7 cellular contexts compared by ENCODE assay signal in the genomic region with DNA sequence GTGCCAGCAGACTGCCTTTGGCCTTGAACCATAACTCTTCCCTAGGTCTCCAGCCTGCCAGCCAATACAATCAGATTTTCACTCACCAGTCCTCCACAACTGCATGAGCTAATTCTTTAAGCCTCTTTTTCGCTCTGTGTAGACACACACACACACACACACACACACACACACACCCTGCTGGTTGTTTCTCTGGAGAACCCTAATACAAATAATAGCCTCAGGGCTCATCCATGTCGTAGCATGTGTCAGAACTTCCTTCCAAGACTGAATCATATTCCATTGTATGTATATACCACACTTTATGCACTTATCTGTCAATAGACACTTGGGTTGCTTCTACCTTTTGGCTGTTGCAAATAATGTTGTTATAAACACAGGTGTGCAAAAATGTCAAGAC. TPM values are rescaled to one million over a fixed set of nuclear protein-coding genes. Genes with fewer than 3 reads are reported as not detected.
DNase-seq lines count a peak whose midpoint lies in the region; ATAC-seq and TF ChIP-seq lines count a peak whose summit lies in the region.
"Not testable (repeated sequence)": the region's sequence is repeated elsewhere in the genome, so short reads cannot be mapped to it uniquely, and the experiment has no call there.

No MANE protein-coding gene starts in this region.

- not testable (repeated sequence) for H3K27ac Mint-ChIP-seq in MCF 10A (ENCODE audit: low read depth, unreplicated experiment)

- H3K9me3 ChIP-seq in PC-3 (ENCODE audit: low read length) = not testable (repeated sequence)

- H3K9me2 ChIP-seq in PC-3 (replicated peaks; ENCODE audit: low read length) = not testable (repeated sequence)

- not testable (repeated sequence) for H3K27me3 ChIP-seq in PC-3 (ENCODE audit: low read length)

- not testable (repeated sequence) for H3K4me3 ChIP-seq in PC-3 (ENCODE audit: low read length); epithelial cell of esophagus (ENCODE audit: low read length)

- H3K4me1 Mint-ChIP-seq in MCF 10A (ENCODE audit: insufficient read depth, unreplicated experiment) = not testable (repeated sequence)

- H3K79me2 ChIP-seq in PC-3 (ENCODE audit: low read length) = not testable (repeated sequence)

- intact Hi-C loops in PC-3 (cut with micrococcal nuclease); MCF 10A (cut with micrococcal nuclease): not testable (repeated sequence)

- H3K36me3 Mint-ChIP-seq in MCF 10A (ENCODE audit: insufficient read depth, unreplicated experiment) = not testable (repeated sequence)

- H3K4me2 ChIP-seq in PC-3 (ENCODE audit: low read length) = not testable (repeated sequence)

- not testable (repeated sequence) for H3F3A ChIP-seq in PC-3 (ENCODE audit: low read length, unreplicated experiment)

- BruUV-seq in PC-3 (replicated peaks; lab: Mats Ljungman, UMichigan); MCF 10A (replicated peaks; lab: Mats Ljungman, UMichigan): not testable (repeated sequence)

- CTCF ChIA-PET in PC-3 (lab: Charles Lee) = not testable (repeated sequence)
- CTCF ChIA-PET in MCF 10A (lab: Yijun Ruan, JAX) = interaction anchor here (0.5 to 1.1 kb wide), 2 partner anchors 11 to 1157 kb away, joined by 3 read pairs; no protein-coding TSS in a partner anchor

- ATAC-seq in PC-3 = peak; percentile 67

- not testable (repeated sequence) for H3K4me3 Mint-ChIP-seq in MCF 10A (ENCODE audit: unreplicated experiment)

- H3K27ac ChIP-seq in PC-3 (ENCODE audit: low read length) = not testable (repeated sequence)

- H3K4me1 ChIP-seq in PC-3 (ENCODE audit: insufficient read depth, low read length) = not testable (repeated sequence)

- H3K36me3 ChIP-seq in PC-3 (ENCODE audit: low read depth, low read length) = not testable (repeated sequence)

- H3K9me3 Mint-ChIP-seq in MCF 10A (ENCODE audit: unreplicated experiment) = not testable (repeated sequence)

- H3K9ac ChIP-seq in PC-3 (ENCODE audit: low read length) = not testable (repeated sequence)

- peak; percentile 29 for DNase-seq in EL
- DNase-seq in HT1080 (ENCODE audit: low read depth) = peak; percentile 24
- DNase-seq in NCI-H226 = peak; percentile 20
- DNase-seq in PC-3 = peak; percentile 57
- DNase-seq in MCF 10A (ENCODE audit: unreplicated experiment) = peak; percentile 70
- peak; percentile 93 for DNase-seq in epithelial cell of esophagus (ENCODE audit: low read depth)
- DNase-seq in foreskin melanocyte = peak; percentile 58

- not testable (repeated sequence) for H3K27me3 Mint-ChIP-seq in MCF 10A (ENCODE audit: insufficient read depth, unreplicated experiment)

- not testable (repeated sequence) for TF ChIP-seq CTCF in PC-3 (conservative IDR thresholded peaks at IDR 0.05; ENCODE audit: low read depth, low read length); MCF 10A (IDR thresholded peaks at IDR 0.05; ENCODE audit: unreplicated experiment); epithelial cell of esophagus (IDR thresholded peaks at IDR 0.05; ENCODE audit: insufficient read depth, low read depth, low read length, missing control alignments)

- H4K20me1 ChIP-seq in PC-3 (ENCODE audit: low read length) = not testable (repeated sequence)

- H2AFZ ChIP-seq in PC-3 (ENCODE audit: low read length) = not testable (repeated sequence)

- POLR2A ChIA-PET in PC-3 (lab: Charles Lee; ENCODE audit: unreplicated experiment) (interaction anchor here (0.5 kb wide), 1 partner anchor 46 kb away, joined by 3 read pairs; no protein-coding TSS in a partner anchor), MCF 10A (lab: Yijun Ruan, JAX) (interaction anchor here (0.6 to 0.7 kb wide), 2 partner anchors 664 to 1766 kb away, joined by 3 read pairs; no protein-coding TSS in a partner anchor)

RNA-seq across cellular contexts. Expression of a gene that starts 6.0 kb away (rescaled TPM):
- total RNA-seq in HT1080 (2014; rRNA removed; shearing (Covaris generic)) = 38.2 and 41.1 TPM in 2 replicates
- 19.0 and 20.6 TPM in 2 replicates for polyA plus RNA-seq in HT1080 (2015; cell fraction: cytosol; rRNA removed)
- polyA plus RNA-seq in HT1080 (2015; cell fraction: nucleus; rRNA removed) = 186 and 190 TPM in 2 replicates
- total RNA-seq in PC-3 (2014; rRNA removed) = 53.8 and 72.2 TPM in 2 replicates
- total RNA-seq in MCF 10A (2022) = 47.8 and 48.7 TPM in 2 replicates

Comparison
In these comparisons a context has a peak if more than half of its experiments do, and no peak if none do; other contexts are left out.
1. DNase-seq: peak in every context shown above with its lines; median percentile 93 in epithelial cell of esophagus; 70 in MCF 10A; 58 in foreskin melanocyte; 57 in PC-3; 29 in EL; 24 in HT1080; 20 in NCI-H226.